Comparison of ENCODE assay signal across 8 cellular contexts in genomic region chr7:27661776-27662489, GRCh38. TPM values are rescaled to one million over a fixed set of nuclear protein-coding genes. Genes with fewer than 3 reads are reported as not detected.
DNase-seq lines count a peak whose midpoint lies in the region; ATAC-seq and TF ChIP-seq lines count a peak whose summit lies in the region.

No MANE protein-coding gene starts in this region.

- peak overlapping the region; percentile 79 for H3K4me3 Mint-ChIP-seq in dendritic cell treated with granulocyte-macrophage colony-stimulating factor and Interleukin-4, amounts not matched to agents 40 ng/mL and 50 ng/mL, for 4 days
- H3K4me3 Mint-ChIP-seq in stimulated activated memory B cell treated with anti-CD40 and anti-IgM and Interleukin-4, amounts not matched to agents 10 μg/mL and 1 μg/mL and 100 μg/mL, for 72 hours = peak overlapping the region; percentile 84

- no peaks in the 10 kb centered on the region for H3K27me3 Mint-ChIP-seq in dendritic cell treated with granulocyte-macrophage colony-stimulating factor and Interleukin-4, amounts not matched to agents 40 ng/mL and 50 ng/mL, for 4 days
- no peaks in the 10 kb centered on the region for H3K27me3 Mint-ChIP-seq in stimulated activated memory B cell treated with anti-CD40 and anti-IgM and Interleukin-4, amounts not matched to agents 10 μg/mL and 1 μg/mL and 100 μg/mL, for 72 hours

- intact Hi-C loops in dendritic cell treated with granulocyte-macrophage colony-stimulating factor and Interleukin-4, amounts not matched to agents 40 ng/mL and 50 ng/mL, for 4 days (cut with micrococcal nuclease) = loop anchor here (2.0 kb wide), 2 partner anchors 37 to 79 kb away; partner anchors contain the start of gene TAX1BP1
- intact Hi-C loops in left lung (cut with DNase I) = no loop called here

- H3K9me3 Mint-ChIP-seq in dendritic cell treated with granulocyte-macrophage colony-stimulating factor and Interleukin-4, amounts not matched to agents 40 ng/mL and 50 ng/mL, for 4 days = no peaks in the 10 kb centered on the region
- H3K9me3 Mint-ChIP-seq in stimulated activated memory B cell treated with anti-CD40 and anti-IgM and Interleukin-4, amounts not matched to agents 10 μg/mL and 1 μg/mL and 100 μg/mL, for 72 hours = no peaks in the 10 kb centered on the region

- H3K4me1 Mint-ChIP-seq in dendritic cell treated with granulocyte-macrophage colony-stimulating factor and Interleukin-4, amounts not matched to agents 40 ng/mL and 50 ng/mL, for 4 days (ENCODE audit: low read depth) = peaks cover 22% of the 10 kb centered on the region
- peaks cover 9% of the 10 kb centered on the region for H3K4me1 Mint-ChIP-seq in stimulated activated memory B cell treated with anti-CD40 and anti-IgM and Interleukin-4, amounts not matched to agents 10 μg/mL and 1 μg/mL and 100 μg/mL, for 72 hours

- H3K27ac ChIP-seq in left lung = peak overlapping the region; percentile 84 to 91

- H3K36me3 Mint-ChIP-seq in dendritic cell treated with granulocyte-macrophage colony-stimulating factor and Interleukin-4, amounts not matched to agents 40 ng/mL and 50 ng/mL, for 4 days (ENCODE audit: low read depth) = no peaks in the 10 kb centered on the region
- H3K36me3 Mint-ChIP-seq in stimulated activated memory B cell treated with anti-CD40 and anti-IgM and Interleukin-4, amounts not matched to agents 10 μg/mL and 1 μg/mL and 100 μg/mL, for 72 hours = peaks cover 4% of the 10 kb centered on the region

- H3K36me3 ChIP-seq in left lung = no peaks in the 10 kb centered on the region

- no peaks in the 10 kb centered on the region for H3K9me3 ChIP-seq in left lung

- DNase-seq in GDM1 (lab: John Stamatoyannopoulos, UW) = peak; percentile 26
- DNase-seq in UCSD-AML1 (lab: John Stamatoyannopoulos, UW; ENCODE audit: unreplicated experiment) = peak; percentile 28
- peak in 1 of 2 donors; percentile 50 for DNase-seq in left lung
- DNase-seq in GM19240 (ENCODE audit: insufficient read length, low spot score) = no peak
- no peak for DNase-seq in DMS153 treated with DMSO at 0.1 percent for 48 hours (lab: John Stamatoyannopoulos, UW; ENCODE audit: unreplicated experiment)

- ATAC-seq in HG03139 (IDR thresholded peaks at IDR 0.05; ENCODE audit: unreplicated experiment) = peak; percentile 0
- ATAC-seq in left lung = peak; percentile 2
- ATAC-seq in stimulated activated memory B cell treated with anti-CD40 and anti-IgM and Interleukin-4, amounts not matched to agents 10 μg/mL and 1 μg/mL and 100 μg/mL, for 72 hours = no peak

- no peak for TF ChIP-seq CTCF in left lung (IDR thresholded peaks at IDR 0.05)

- H3K27ac Mint-ChIP-seq in dendritic cell treated with granulocyte-macrophage colony-stimulating factor and Interleukin-4, amounts not matched to agents 40 ng/mL and 50 ng/mL, for 4 days = peak overlapping the region; percentile 83
- H3K27ac Mint-ChIP-seq in stimulated activated memory B cell treated with anti-CD40 and anti-IgM and Interleukin-4, amounts not matched to agents 10 μg/mL and 1 μg/mL and 100 μg/mL, for 72 hours = peak overlapping the region; percentile 81

- H3K4me1 ChIP-seq in left lung = peaks cover 0 to 13% of the 10 kb centered on the region in 2 donors

- no peaks in the 10 kb centered on the region for H3K27me3 ChIP-seq in left lung

- peak overlapping the region; percentile 75 to 84 for H3K4me3 ChIP-seq in left lung

RNA-seq across cellular contexts. Expression of gene HIBADH, which starts 0.8 kb away (rescaled TPM):
- 10 to 100 TPM; 20.8 to 24.0 TPM for total RNA-seq in left lung

Comparison
In these comparisons a context has a peak if more than half of its experiments do, and no peak if none do; other contexts are left out.
1. DNase-seq: peak in GDM1 (single experiment) and UCSD-AML1 (single experiment); none in GM19240 (single experiment) and DMS153 treated with DMSO at 0.1 percent for 48 hours (single experiment).